In the genomic region with DNA sequence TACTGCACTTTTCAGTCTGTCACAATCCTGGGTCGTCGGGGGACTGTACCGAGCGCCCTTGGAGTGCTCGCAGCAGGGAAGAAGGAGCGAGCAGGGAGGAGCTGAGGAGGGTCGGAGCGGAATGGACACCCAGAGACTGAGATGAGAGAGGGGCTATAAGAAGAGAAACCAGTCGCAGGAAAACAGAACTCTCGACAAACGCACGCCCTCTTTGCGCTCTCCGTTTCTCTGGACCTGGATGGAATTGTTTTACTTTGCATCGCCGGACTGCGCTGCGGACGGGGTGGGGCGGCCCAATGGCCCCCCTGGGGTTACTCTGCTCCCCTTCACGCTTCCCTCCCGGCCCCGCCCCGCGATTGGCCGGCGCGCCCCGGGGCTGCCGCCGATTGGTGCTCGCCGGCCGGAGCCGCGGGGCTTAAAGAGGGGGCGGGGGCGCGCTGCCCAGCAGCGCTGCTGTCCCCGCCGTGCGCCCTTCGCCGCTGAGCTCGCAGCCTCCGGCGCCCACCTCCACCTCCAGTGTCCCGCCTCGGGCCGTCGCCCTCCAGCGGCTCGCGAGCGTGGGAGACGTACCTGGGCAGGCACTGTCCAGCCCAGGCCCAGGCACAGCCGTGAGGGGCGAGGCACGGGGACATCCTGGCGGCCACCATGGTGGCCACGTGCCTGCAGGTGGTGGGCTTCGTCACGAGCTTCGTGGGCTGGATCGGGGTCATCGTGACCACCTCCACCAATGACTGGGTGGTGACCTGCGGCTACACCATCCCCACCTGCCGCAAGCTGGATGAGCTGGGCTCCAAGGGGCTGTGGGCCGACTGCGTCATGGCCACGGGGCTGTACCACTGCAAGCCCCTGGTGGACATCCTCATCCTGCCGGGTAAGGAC, we compare ENCODE assay signal across 8 cellular contexts. TPM values are rescaled to one million over a fixed set of nuclear protein-coding genes. Genes with fewer than 3 reads are reported as not detected.
DNase-seq lines count a peak whose midpoint lies in the region; ATAC-seq and TF ChIP-seq lines count a peak whose summit lies in the region.

Gene CLDN11, plus strand, starts transcription at position 447 of the 879 bp plus-strand sequence. Its CDS starts 199 bp downstream, at position 646.

- no peaks in the 10 kb centered on the region for H3K9me3 Mint-ChIP-seq in activated naive CD4-positive, alpha-beta T cell treated with anti-CD3 and anti-CD28 coated beads, Interleukin-2, amount 50 U/mL, for 24 hours

- 3% methylated on average over 73 of the region's 73 CpGs for WGBS in urinary bladder

- peaks cover 11% of the 10 kb centered on the region for H3K4me1 Mint-ChIP-seq in activated naive CD4-positive, alpha-beta T cell treated with anti-CD3 and anti-CD28 coated beads, Interleukin-2, amount 50 U/mL, for 24 hours

- DNase-seq in activated naive CD4-positive, alpha-beta T cell treated with anti-CD3 and anti-CD28 coated beads, Interleukin-2, amount 50 U/mL, for 16 hours, result no peak
- DNase-seq in fibroblast of gingiva (ENCODE audit: low read depth), result peak; percentile 56

- H3K4me3 ChIP-seq in mucosa of stomach (ENCODE audit: low read length) (peak within 1 kb of the TSS; percentile 44), urinary bladder (ENCODE audit: low read depth, low read length) (peak within 1 kb of the TSS; percentile 42)

- peaks cover 27% of the 10 kb centered on the region for H3K27me3 ChIP-seq in mucosa of stomach (ENCODE audit: control insufficient read depth, insufficient read depth, low read length)

- H3K4me1 ChIP-seq in mucosa of stomach (ENCODE audit: control insufficient read depth, insufficient read depth, low read length) (peaks cover 10% of the 10 kb centered on the region), urinary bladder (ENCODE audit: insufficient read depth) (no peaks in the 10 kb centered on the region)

- H3K9me3 ChIP-seq in mucosa of stomach (ENCODE audit: control insufficient read depth, low read length), result no peaks in the 10 kb centered on the region

- H3K36me3 ChIP-seq in mucosa of stomach (ENCODE audit: control insufficient read depth, insufficient read depth, low read length) (no peaks in the 10 kb centered on the region), urinary bladder (ENCODE audit: insufficient read depth) (no peaks in the 10 kb centered on the region)

- no peaks in the 10 kb centered on the region for H3K36me3 Mint-ChIP-seq in activated naive CD4-positive, alpha-beta T cell treated with anti-CD3 and anti-CD28 coated beads, Interleukin-2, amount 50 U/mL, for 24 hours

- ATAC-seq in SK-N-SH treated with all-trans-retinoic acid at 6 μM for 48 hours (peak; percentile 80), GM21529 (IDR thresholded peaks at IDR 0.05; ENCODE audit: unreplicated experiment) (no peak), HG02759 (IDR thresholded peaks at IDR 0.05; ENCODE audit: unreplicated experiment) (no peak)

- H3K4me3 Mint-ChIP-seq in activated naive CD4-positive, alpha-beta T cell treated with anti-CD3 and anti-CD28 coated beads, Interleukin-2, amount 50 U/mL, for 24 hours, result peak within 1 kb of the TSS; percentile 79

- no peak within 1 kb of the TSS for H3K27ac Mint-ChIP-seq in activated naive CD4-positive, alpha-beta T cell treated with anti-CD3 and anti-CD28 coated beads, Interleukin-2, amount 50 U/mL, for 24 hours

- H3K27ac ChIP-seq in urinary bladder (ENCODE audit: low read depth), result peak within 1 kb of the TSS; percentile 56

- peaks cover 19% of the 10 kb centered on the region for H3K27me3 Mint-ChIP-seq in activated naive CD4-positive, alpha-beta T cell treated with anti-CD3 and anti-CD28 coated beads, Interleukin-2, amount 50 U/mL, for 24 hours

- peak within 1 kb of the TSS; percentile 29 for H3K9ac ChIP-seq in mucosa of stomach (ENCODE audit: low read length)

TF ChIP-seq in SK-N-SH treated with all-trans-retinoic acid at 6 μM for 48 hours, 23 proteins besides CTCF, POLR2A, EP300 and RAD21:
- TF ChIP-seq CSDC2 (CRISPR knock-in tag; IDR thresholded peaks at IDR 0.05), result no peak
- peak; percentile 30; the same call in 1 of the 2 replicates for TF ChIP-seq PATZ1 (CRISPR knock-in tag; IDR thresholded peaks at IDR 0.05; ENCODE audit: borderline replicate concordance)

RNA-seq across cellular contexts. Expression of gene CLDN11, which starts in this region (rescaled TPM):
- 28.1 TPM for total RNA-seq in urinary bladder
- 24.6 TPM for polyA plus RNA-seq in urinary bladder
